10 cellular contexts compared by ENCODE assay signal in genomic region chr5:141392429-141393198, GRCh38. TPM values are rescaled to one million over a fixed set of nuclear protein-coding genes. Genes with fewer than 3 reads are reported as not detected.
DNase-seq lines count a peak whose midpoint lies in the region; ATAC-seq and TF ChIP-seq lines count a peak whose summit lies in the region.
"Had no signal": no experiment of that assay in that cellular context is flagged by ENCODE, and none has a peak within 500 bp of the region (broad histone marks: within the 10 kb centered on the region; RNA-seq: fewer than 3 reads in every experiment).

PCDHGA8 (plus strand) TSS chr5:141392633; CDS start chr5:141392814, 181 bp downstream.

- WGBS in upper lobe of left lung, 2 donors: 30 to 39% methylated on average over 27 to 37 of the region's 38 CpGs

- no peaks in the 10 kb centered on the region for H3K27me3 ChIP-seq in A673 (replicated peaks; ENCODE audit: insufficient read depth, low read depth, low read length, poor library complexity)
- no peaks in the 10 kb centered on the region for H3K27me3 ChIP-seq in SU-DHL-6 (ENCODE audit: low read length)
- no peaks in the 10 kb centered on the region for H3K27me3 ChIP-seq in upper lobe of left lung

- H3K4me3 ChIP-seq in A673 (ENCODE audit: low read depth, low read length, poor library complexity, severe bottlenecking) (no peak within 1 kb of the TSS), SU-DHL-6 (ENCODE audit: insufficient read depth, low read length, poor library complexity, severe bottlenecking) (no peak within 1 kb of the TSS), upper lobe of left lung (no peak within 1 kb of the TSS)

- intact Hi-C loops in A673 (cut with micrococcal nuclease; ENCODE audit: unreplicated experiment): no loop called here

- no peaks in the 10 kb centered on the region for H3K79me2 ChIP-seq in SU-DHL-6 (ENCODE audit: insufficient read depth, low read length)

- no peaks in the 10 kb centered on the region; the same call in none of the 2 replicates for H3F3A ChIP-seq in SU-DHL-6 (ENCODE audit: insufficient read depth)

- peak within 1 kb of the TSS; percentile 14 for H3K4me2 ChIP-seq in SU-DHL-6 (ENCODE audit: low read depth, low read length, poor library complexity, severe bottlenecking)

- no peaks in the 10 kb centered on the region for H3K9me2 ChIP-seq in SU-DHL-6 (replicated peaks; ENCODE audit: insufficient read depth, low read length)

- no peak for TF ChIP-seq POLR2A in upper lobe of left lung (IDR thresholded peaks at IDR 0.05)

- POLR2A ChIA-PET in A673 (lab: Charles Lee; ENCODE audit: low non-redundant PET): no interaction called here

- no peak within 1 kb of the TSS for H2AFZ ChIP-seq in SU-DHL-6 (ENCODE audit: low read depth, low read length, severe bottlenecking)

- no peak for TF ChIP-seq EP300 in upper lobe of left lung (IDR thresholded peaks at IDR 0.05)

- CTCF ChIA-PET in A673 (lab: Charles Lee): no interaction called here

- H3K9ac ChIP-seq in SU-DHL-6 (ENCODE audit: low read length): no peak within 1 kb of the TSS

- H3K36me3 ChIP-seq in A673 (ENCODE audit: insufficient read depth, low read length, poor library complexity, severe bottlenecking): no peaks in the 10 kb centered on the region
- H3K36me3 ChIP-seq in SU-DHL-6 (ENCODE audit: low read length): no peaks in the 10 kb centered on the region
- H3K36me3 ChIP-seq in upper lobe of left lung: no peaks in the 10 kb centered on the region

- TF ChIP-seq CTCF in A673 (conservative IDR thresholded peaks at IDR 0.05; ENCODE audit: low read depth, low read length) (peak; percentile 44), SU-DHL-6 (IDR thresholded peaks at IDR 0.05; ENCODE audit: insufficient read depth, low read length, poor library complexity, severe bottlenecking) (peak; percentile 20), upper lobe of left lung (IDR thresholded peaks at IDR 0.05) (no peak)

- no TSS peak for BruUV-seq in A673 (replicated peaks; lab: Mats Ljungman, UMichigan)

- H3K9me3 ChIP-seq in A673 (ENCODE audit: low read depth, low read length, poor library complexity, severe bottlenecking): peaks cover 54% of the 10 kb centered on the region
- no peaks in the 10 kb centered on the region; the same call in 1 of the 2 replicates for H3K9me3 ChIP-seq in SU-DHL-6 (ENCODE audit: insufficient read depth, low read length)
- H3K9me3 ChIP-seq in upper lobe of left lung: peaks cover 31 to 87% (median 77%) of the 10 kb centered on the region in 4 donors

- no peaks in the 10 kb centered on the region for H3K4me1 ChIP-seq in A673 (ENCODE audit: insufficient read depth, low read length, poor library complexity, severe bottlenecking)
- H3K4me1 ChIP-seq in upper lobe of left lung: no peaks in the 10 kb centered on the region

- DNase-seq in A673 (ENCODE audit: low spot score): peak; percentile 71
- DNase-seq in EH (ENCODE audit: low read depth): peak; percentile 30
- peak; percentile 38 for DNase-seq in hepatic stellate cell (ENCODE audit: low spot score)
- no peak for DNase-seq in NCI-H2029 (lab: John Stamatoyannopoulos, UW)
- DNase-seq in NK-92 treated with Interleukin-12 subunit alpha and Interleukin-12 subunit beta, amount 100 ng/mL, for 24 hours (lab: John Stamatoyannopoulos, UW): no peak
- no peak for DNase-seq in upper lobe of left lung
- DNase-seq: SHP77 treated with DMSO at 0.1 percent for 48 hours had no signal

- H4K20me1 ChIP-seq in SU-DHL-6 (ENCODE audit: low read depth, low read length): no peaks in the 10 kb centered on the region

- ATAC-seq in HG02759 (IDR thresholded peaks at IDR 0.05; ENCODE audit: unreplicated experiment) (no peak), upper lobe of left lung (ENCODE audit: low FRiP score in 2 of 2) (no peak)
- ATAC-seq: WTC11 had no signal

- H3K27ac ChIP-seq in A673 (ENCODE audit: low read depth, low read length, poor library complexity, severe bottlenecking) (no peak within 1 kb of the TSS), SU-DHL-6 (ENCODE audit: low read depth, low read length) (no peak within 1 kb of the TSS), upper lobe of left lung (no peak within 1 kb of the TSS)

RNA-seq across cellular contexts. Expression of gene PCDHGA8, which starts in this region (rescaled TPM):
- total RNA-seq in A673 (2021) (2.2 and 2.6 TPM in 2 replicates), upper lobe of left lung (1 to 10 TPM in 5 of 6 donors, under 1 TPM in 1; 0.66 to 8.4 (median 1.6) TPM)

Comparison
In these comparisons a context has a peak if more than half of its experiments do, and no peak if none do; other contexts are left out.
1. DNase-seq: peak in A673 (single experiment), EH (single experiment) and hepatic stellate cell (single experiment); none in NCI-H2029 (single experiment), NK-92 treated with Interleukin-12 subunit alpha and Interleukin-12 subunit beta, amount 100 ng/mL, for 24 hours (single experiment) and upper lobe of left lung (0 of 2).
2. CTCF ChIP-seq: peak in A673 (single experiment) and SU-DHL-6 (single experiment); none in upper lobe of left lung (0 of 6).